In genomic region chr15:40852529-40852928, GRCh38 we compare ENCODE assay signal across 35 cellular contexts. TPM values are rescaled to one million over a fixed set of nuclear protein-coding genes. Genes with fewer than 3 reads are reported as not detected.
DNase-seq lines count a peak whose midpoint lies in the region; ATAC-seq and TF ChIP-seq lines count a peak whose summit lies in the region.
"Had no signal": no experiment of that assay in that cellular context is flagged by ENCODE, and none has a peak within 500 bp of the region (broad histone marks: within the 10 kb centered on the region; RNA-seq: fewer than 3 reads in every experiment).

No MANE protein-coding gene starts in this region.

- no peak for TF ChIP-seq POLR2A in transverse colon (IDR thresholded peaks at IDR 0.05)

- peak overlapping the region; percentile 46 for H3K4me2 ChIP-seq in hepatocyte
- H3K4me2 ChIP-seq: neural progenitor cell, PC-9, SK-N-SH had no signal

- TF ChIP-seq CTCF in hepatocyte (IDR thresholded peaks at IDR 0.05; ENCODE audit: poor library complexity) (no peak), transverse colon (IDR thresholded peaks at IDR 0.05) (no peak)

- H4K20me1 ChIP-seq in hepatocyte (ENCODE audit: insufficient read depth, poor library complexity, severe bottlenecking) = no peaks in the 10 kb centered on the region

- H3K4me1 ChIP-seq in hepatocyte (ENCODE audit: insufficient read depth) = peaks cover 17% of the 10 kb centered on the region
- H3K4me1 ChIP-seq in transverse colon = peaks cover 3 to 69% (median 38%) of the 10 kb centered on the region in 4 donors
- H3K4me1 ChIP-seq: parathyroid adenoma had no signal

- H3K27ac ChIP-seq in hepatocyte (peak overlapping the region; percentile 73), transverse colon (peak overlapping the region; percentile 74 to 81 (median 77))
- H3K27ac ChIP-seq: neural progenitor cell, parathyroid adenoma, PC-9, spleen, thoracic aorta had no signal

- H2AFZ ChIP-seq in hepatocyte = no peak overlapping the region
- H2AFZ ChIP-seq: neural progenitor cell, parathyroid adenoma, PC-9 had no signal

- TF ChIP-seq EP300 in transverse colon (IDR thresholded peaks at IDR 0.05; ENCODE audit: low read depth) = no peak

- 69% methylated on average over 5 of the region's 5 CpGs for WGBS in hepatocyte (ENCODE audit: low lambda C conversion rate, missing lambda C conversion rate)
- 38 to 51% methylated on average over 2 to 5 of the region's 5 CpGs for WGBS in transverse colon (ENCODE audit: low coverage in 1 of 2), 2 donors

- H3K4me3 ChIP-seq in hepatocyte = no peak overlapping the region
- no peak overlapping the region for H3K4me3 ChIP-seq in transverse colon
- H3K4me3 ChIP-seq: neural progenitor cell, PC-9, spleen, thoracic aorta had no signal

- ATAC-seq in HG02642 (IDR thresholded peaks at IDR 0.05; ENCODE audit: poor library complexity, unreplicated experiment) (no peak), GM21723 (IDR thresholded peaks at IDR 0.05; ENCODE audit: unreplicated experiment) (no peak)
- ATAC-seq: activated CD4-positive, CD25-positive, alpha-beta regulatory T cell treated with anti-CD3 and anti-CD28 coated beads, Interleukin-2, amount 50 U/mL, for 24 hours; activated naive CD8-positive, alpha-beta T cell treated with anti-CD3 and anti-CD28 coated beads, Interleukin-2, amount 50 U/mL, for 24 hours; activated T-cell treated with anti-CD3 and anti-CD28 coated beads, Interleukin-2, amount 50 U/mL, for 72 hours; esophagus mucosa; HCT116; left ventricle myocardium superior; right cardiac atrium; Right ventricle myocardium inferior; stimulated activated naive CD8-positive, alpha-beta T cell treated with anti-CD3 and anti-CD28 coated beads, Interleukin-15, amount 100 ng/mL, for 72 hours had no signal

- H3K9me3 ChIP-seq in hepatocyte (ENCODE audit: low read depth) (no peaks in the 10 kb centered on the region), transverse colon (no peaks in the 10 kb centered on the region)
- H3K9me3 ChIP-seq: SK-N-SH, spleen, thoracic aorta had no signal

- H3K79me2 ChIP-seq in hepatocyte = peaks cover 53% of the 10 kb centered on the region
- H3K79me2 ChIP-seq: parathyroid adenoma had no signal

- H3K36me3 ChIP-seq in hepatocyte (replicated peaks; ENCODE audit: insufficient read depth, low read depth) = no peaks in the 10 kb centered on the region
- peaks cover 0 to 7% (median 0%) of the 10 kb centered on the region in 4 donors for H3K36me3 ChIP-seq in transverse colon
- H3K36me3 ChIP-seq: neural progenitor cell, thoracic aorta had no signal

- DNase-seq in NCI-H82 treated with DMSO at 0.1 percent for 48 hours (lab: John Stamatoyannopoulos, UW; ENCODE audit: unreplicated experiment) (peak; percentile 86), NCI-H82 (lab: John Stamatoyannopoulos, UW) (no peak), hepatocyte (ENCODE audit: low spot score) (no peak), transverse colon (peak; percentile 73)
- DNase-seq: activated CD4-positive, alpha-beta T cell treated with anti-CD3 and anti-CD28 coated beads, Interleukin-2, amount 50 U/mL, for 48 hours; activated naive CD4-positive, alpha-beta T cell; activated naive CD8-positive, alpha-beta T cell treated with anti-CD3 and anti-CD28 coated beads, Interleukin-2, amount 50 U/mL, for 24 hours; activated T-cell treated with anti-CD3 and anti-CD28 coated beads, Interleukin-2, amount 50 U/mL, for 72 hours; Calu3; endodermal cell; IMR-90; left ventricle myocardium superior; mesendoderm; MV-4-11; NCI-H1436 treated with DMSO at 0.1 percent for 48 hours; PC-9; right cardiac atrium; SK-N-SH; stimulated activated CD4-positive, alpha-beta T cell treated with anti-CD3 and anti-CD28 coated beads, Interleukin-2, amount 100 ng/mL, for 24 hours; stimulated activated naive CD8-positive, alpha-beta T cell treated with anti-CD3 and anti-CD28 coated beads, Interleukin-15, amount 100 ng/mL, for 72 hours had no signal

- in situ Hi-C loops in transverse colon (cut with MboI; ENCODE audit: low pct_ligation_motif_present in 1 of 4, low pct_unique_long_range_greater_than_20kb in 1 of 4, low sequenced_read_pairs in 3 of 4) = no loop called here

- no peaks in the 10 kb centered on the region for H3K9me2 ChIP-seq in hepatocyte (replicated peaks; ENCODE audit: insufficient read depth)
- H3K9me2 ChIP-seq: SK-N-SH had no signal

- intact Hi-C loops in transverse colon (cut with DNase I; ENCODE audit: low total_unique reads) = no loop called here

- H3K27me3 ChIP-seq in hepatocyte (no peaks in the 10 kb centered on the region), transverse colon (no peaks in the 10 kb centered on the region)
- H3K27me3 ChIP-seq: neural progenitor cell, spleen had no signal

RNA-seq across cellular contexts. Expression of gene SPINT1, which starts 8.7 kb away (rescaled TPM):
- total RNA-seq in hepatocyte = 155 and 197 TPM in 2 replicates
- polyA plus RNA-seq in hepatocyte = 233 and 252 TPM in 2 replicates
- 100 to 1,000 TPM; 285 to 729 (median 580) TPM for total RNA-seq in transverse colon
- total RNA-seq: LHCN-M2, myocyte had no signal

RNA-seq across cellular contexts. Expression of gene RHOV, which starts 21.5 kb away (rescaled TPM):
- total RNA-seq in hepatocyte (1.2 and 1.7 TPM in 2 replicates), transverse colon (1 to 10 TPM; 2.7 to 6.7 (median 4.0) TPM)
- polyA plus RNA-seq in hepatocyte = 5.7 and 6.1 TPM in 2 replicates
- total RNA-seq: fibroblast of villous mesenchyme, IMR-90, left ventricle myocardium superior, LHCN-M2, myocyte, right cardiac atrium, Right ventricle myocardium inferior, spleen, thoracic aorta had no signal
- polyA plus RNA-seq: right cardiac atrium had no signal

RNA-seq across cellular contexts. Expression of gene PPP1R14D, which starts 24.0 kb away (rescaled TPM):
- total RNA-seq in hepatocyte = 0.24 TPM in 1 of 2 replicates, not detected in the other
- polyA plus RNA-seq in hepatocyte = 0.47 TPM in 1 of 2 replicates, not detected in the other
- 100 to 1,000 TPM in 3 of 4 donors, 10 to 100 TPM in 1; 19.5 to 256 (median 144) TPM for total RNA-seq in transverse colon
- total RNA-seq: activated T-cell treated with anti-CD3 and anti-CD28 coated beads, Interleukin-2, amount 50 U/mL, for 72 hours; endodermal cell; esophagus mucosa; fibroblast of villous mesenchyme; IMR-90; left ventricle myocardium superior; LHCN-M2; myocyte; NCI-H460; right cardiac atrium; Right ventricle myocardium inferior; spleen; T-helper 1 cell treated with Interleukin-12 subunit alpha and Interleukin-12 subunit beta and Interleukin-4 antibody, amounts not matched to agents 30 ng/mL and 1 ng/mL, for 36 hours; thoracic aorta had no signal
- polyA plus RNA-seq: IMR-90, right cardiac atrium, SK-N-SH had no signal

RNA-seq across cellular contexts. Expression of gene VPS18, which starts 41.7 kb away (rescaled TPM):
- total RNA-seq in hepatocyte = 38.3 and 40.1 TPM in 2 replicates
- polyA plus RNA-seq in hepatocyte = 34.6 and 40.3 TPM in 2 replicates
- 10 to 100 TPM; 18.3 to 58.7 (median 21.0) TPM for total RNA-seq in transverse colon

RNA-seq across cellular contexts. Expression of gene DNAJC17, which starts 45.3 kb away (rescaled TPM):
- 18.3 and 36.5 TPM in 2 replicates for total RNA-seq in hepatocyte
- 53.9 and 59.2 TPM in 2 replicates for polyA plus RNA-seq in hepatocyte
- 10 to 100 TPM in 3 of 4 donors, 1 to 10 TPM in 1; 6.0 to 56.9 (median 22.3) TPM for total RNA-seq in transverse colon

Comparison
In these comparisons a context has a peak if more than half of its experiments do, and no peak if none do; other contexts are left out.
1. DNase-seq: peak in NCI-H82 treated with DMSO at 0.1 percent for 48 hours (single experiment) and transverse colon (single experiment); none in NCI-H82 (single experiment) and hepatocyte (single experiment).
2. RNA of gene PPP1R14D, which starts 24.0 kb away (total RNA-seq): 19.5 to 256 TPM in transverse colon; 0.24 TPM in hepatocyte; every median in the first group is over 10 times any median in the second.